1 cellular context compared by ENCODE assay signal in the genomic region with DNA sequence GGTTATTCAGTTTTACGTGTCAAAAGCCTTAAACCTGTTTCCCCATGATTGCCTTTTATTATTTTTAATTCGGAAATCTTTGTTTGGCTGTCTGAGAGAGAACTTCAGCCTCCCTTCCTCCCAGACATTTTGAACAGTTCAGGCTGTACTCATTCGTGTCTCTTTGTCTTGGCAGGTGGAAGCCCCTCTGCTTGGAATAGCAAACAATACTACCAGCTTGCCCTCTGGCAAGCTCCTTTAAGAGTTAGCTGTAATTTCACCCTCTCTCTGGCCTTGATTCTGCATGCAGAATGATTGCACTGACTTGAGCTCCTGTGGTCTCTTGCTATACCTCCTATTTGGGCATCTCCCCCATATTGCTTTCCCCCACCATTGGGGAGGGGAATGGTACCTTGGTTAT.
TF ChIP-seq lines count a peak whose summit lies in the region.

No MANE protein-coding gene starts in this region.

TF ChIP-seq in GM23338, 12 proteins besides CTCF, POLR2A, EP300 and RAD21 (continued from another document):
- TF ChIP-seq, protein P1, sequence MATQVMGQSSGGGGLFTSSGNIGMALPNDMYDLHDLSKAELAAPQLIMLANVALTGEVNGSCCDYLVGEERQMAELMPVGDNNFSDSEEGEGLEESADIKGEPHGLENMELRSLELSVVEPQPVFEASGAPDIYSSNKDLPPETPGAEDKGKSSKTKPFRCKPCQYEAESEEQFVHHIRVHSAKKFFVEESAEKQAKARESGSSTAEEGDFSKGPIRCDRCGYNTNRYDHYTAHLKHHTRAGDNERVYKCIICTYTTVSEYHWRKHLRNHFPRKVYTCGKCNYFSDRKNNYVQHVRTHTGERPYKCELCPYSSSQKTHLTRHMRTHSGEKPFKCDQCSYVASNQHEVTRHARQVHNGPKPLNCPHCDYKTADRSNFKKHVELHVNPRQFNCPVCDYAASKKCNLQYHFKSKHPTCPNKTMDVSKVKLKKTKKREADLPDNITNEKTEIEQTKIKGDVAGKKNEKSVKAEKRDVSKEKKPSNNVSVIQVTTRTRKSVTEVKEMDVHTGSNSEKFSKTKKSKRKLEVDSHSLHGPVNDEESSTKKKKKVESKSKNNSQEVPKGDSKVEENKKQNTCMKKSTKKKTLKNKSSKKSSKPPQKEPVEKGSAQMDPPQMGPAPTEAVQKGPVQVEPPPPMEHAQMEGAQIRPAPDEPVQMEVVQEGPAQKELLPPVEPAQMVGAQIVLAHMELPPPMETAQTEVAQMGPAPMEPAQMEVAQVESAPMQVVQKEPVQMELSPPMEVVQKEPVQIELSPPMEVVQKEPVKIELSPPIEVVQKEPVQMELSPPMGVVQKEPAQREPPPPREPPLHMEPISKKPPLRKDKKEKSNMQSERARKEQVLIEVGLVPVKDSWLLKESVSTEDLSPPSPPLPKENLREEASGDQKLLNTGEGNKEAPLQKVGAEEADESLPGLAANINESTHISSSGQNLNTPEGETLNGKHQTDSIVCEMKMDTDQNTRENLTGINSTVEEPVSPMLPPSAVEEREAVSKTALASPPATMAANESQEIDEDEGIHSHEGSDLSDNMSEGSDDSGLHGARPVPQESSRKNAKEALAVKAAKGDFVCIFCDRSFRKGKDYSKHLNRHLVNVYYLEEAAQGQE (IDR thresholded peaks at IDR 0.05; ENCODE audit: unreplicated experiment): no peak
- TF ChIP-seq ZNF114 (CRISPR knock-in tag; IDR thresholded peaks at IDR 0.05): no peak
